In the genomic region with DNA sequence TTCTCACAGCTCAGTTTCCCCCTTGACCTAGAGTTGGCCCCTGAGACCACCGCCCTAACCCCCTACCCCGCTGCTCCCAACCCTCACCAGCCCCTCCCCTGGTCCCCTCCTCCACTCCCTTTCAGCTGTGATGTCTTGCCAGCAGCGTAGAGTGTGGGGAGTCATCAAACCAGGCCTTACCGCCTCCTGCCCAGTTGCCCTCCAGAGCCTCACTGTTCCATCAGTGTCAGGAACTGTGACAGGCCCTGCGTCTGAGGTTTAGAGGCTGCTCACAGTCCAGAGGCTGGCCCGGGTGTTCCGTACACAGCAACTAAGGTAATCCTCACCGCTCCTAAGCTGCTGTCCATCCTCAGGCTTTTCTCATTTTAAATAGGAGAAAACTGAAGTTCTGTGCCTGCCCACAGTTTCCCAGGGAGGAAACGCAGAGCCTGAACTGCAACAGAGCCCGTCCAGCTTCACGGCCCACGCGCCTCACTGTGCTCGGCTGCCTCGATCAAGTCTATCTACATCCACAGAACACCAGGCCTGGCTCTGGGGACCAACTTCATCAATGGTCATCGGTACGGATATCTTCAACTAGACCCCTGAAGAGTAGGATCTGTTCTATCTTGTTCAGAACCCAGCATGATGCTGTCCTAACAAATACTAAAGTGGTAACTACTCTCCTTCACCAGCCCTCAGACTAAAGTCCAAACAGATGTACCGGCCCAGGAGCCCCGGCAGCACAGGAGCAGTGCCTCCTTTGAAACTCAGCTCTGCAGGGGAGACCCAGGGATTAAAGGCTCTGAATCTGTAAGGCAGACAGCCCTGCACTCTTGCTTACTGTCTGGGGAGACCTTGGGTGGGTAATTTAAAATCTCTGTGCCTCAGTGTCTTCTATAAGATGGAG, we compare ENCODE assay signal across 1 cellular context.
TF ChIP-seq lines count a peak whose summit lies in the region.

No MANE protein-coding gene starts in this region.

TF ChIP-seq in HepG2, 621 proteins besides CTCF, POLR2A, EP300 and RAD21:
- TF ChIP-seq MXD4 (CRISPR knock-in tag; IDR thresholded peaks at IDR 0.05): no peak
- peak; percentile 67; the same call in 1 of the 2 replicates for TF ChIP-seq ZBTB38 (CRISPR knock-in tag; IDR thresholded peaks at IDR 0.05)
- no peak for TF ChIP-seq SP140L (CRISPR knock-in tag; IDR thresholded peaks at IDR 0.05; ENCODE audit: borderline replicate concordance)
- TF ChIP-seq, protein P1, sequence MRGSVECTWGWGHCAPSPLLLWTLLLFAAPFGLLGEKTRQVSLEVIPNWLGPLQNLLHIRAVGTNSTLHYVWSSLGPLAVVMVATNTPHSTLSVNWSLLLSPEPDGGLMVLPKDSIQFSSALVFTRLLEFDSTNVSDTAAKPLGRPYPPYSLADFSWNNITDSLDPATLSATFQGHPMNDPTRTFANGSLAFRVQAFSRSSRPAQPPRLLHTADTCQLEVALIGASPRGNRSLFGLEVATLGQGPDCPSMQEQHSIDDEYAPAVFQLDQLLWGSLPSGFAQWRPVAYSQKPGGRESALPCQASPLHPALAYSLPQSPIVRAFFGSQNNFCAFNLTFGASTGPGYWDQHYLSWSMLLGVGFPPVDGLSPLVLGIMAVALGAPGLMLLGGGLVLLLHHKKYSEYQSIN (CRISPR knock-in tag; IDR thresholded peaks at IDR 0.05; ENCODE audit: borderline replicate concordance): no peak
- TF ChIP-seq ARNTL (CRISPR knock-in tag; IDR thresholded peaks at IDR 0.05): no peak
- TF ChIP-seq PHF20 (CRISPR knock-in tag; IDR thresholded peaks at IDR 0.05): no peak
- peak; percentile 55; the same call in 1 of the 2 replicates for TF ChIP-seq HNF4A (CRISPR knock-in tag; IDR thresholded peaks at IDR 0.05)
- TF ChIP-seq, protein P2, sequence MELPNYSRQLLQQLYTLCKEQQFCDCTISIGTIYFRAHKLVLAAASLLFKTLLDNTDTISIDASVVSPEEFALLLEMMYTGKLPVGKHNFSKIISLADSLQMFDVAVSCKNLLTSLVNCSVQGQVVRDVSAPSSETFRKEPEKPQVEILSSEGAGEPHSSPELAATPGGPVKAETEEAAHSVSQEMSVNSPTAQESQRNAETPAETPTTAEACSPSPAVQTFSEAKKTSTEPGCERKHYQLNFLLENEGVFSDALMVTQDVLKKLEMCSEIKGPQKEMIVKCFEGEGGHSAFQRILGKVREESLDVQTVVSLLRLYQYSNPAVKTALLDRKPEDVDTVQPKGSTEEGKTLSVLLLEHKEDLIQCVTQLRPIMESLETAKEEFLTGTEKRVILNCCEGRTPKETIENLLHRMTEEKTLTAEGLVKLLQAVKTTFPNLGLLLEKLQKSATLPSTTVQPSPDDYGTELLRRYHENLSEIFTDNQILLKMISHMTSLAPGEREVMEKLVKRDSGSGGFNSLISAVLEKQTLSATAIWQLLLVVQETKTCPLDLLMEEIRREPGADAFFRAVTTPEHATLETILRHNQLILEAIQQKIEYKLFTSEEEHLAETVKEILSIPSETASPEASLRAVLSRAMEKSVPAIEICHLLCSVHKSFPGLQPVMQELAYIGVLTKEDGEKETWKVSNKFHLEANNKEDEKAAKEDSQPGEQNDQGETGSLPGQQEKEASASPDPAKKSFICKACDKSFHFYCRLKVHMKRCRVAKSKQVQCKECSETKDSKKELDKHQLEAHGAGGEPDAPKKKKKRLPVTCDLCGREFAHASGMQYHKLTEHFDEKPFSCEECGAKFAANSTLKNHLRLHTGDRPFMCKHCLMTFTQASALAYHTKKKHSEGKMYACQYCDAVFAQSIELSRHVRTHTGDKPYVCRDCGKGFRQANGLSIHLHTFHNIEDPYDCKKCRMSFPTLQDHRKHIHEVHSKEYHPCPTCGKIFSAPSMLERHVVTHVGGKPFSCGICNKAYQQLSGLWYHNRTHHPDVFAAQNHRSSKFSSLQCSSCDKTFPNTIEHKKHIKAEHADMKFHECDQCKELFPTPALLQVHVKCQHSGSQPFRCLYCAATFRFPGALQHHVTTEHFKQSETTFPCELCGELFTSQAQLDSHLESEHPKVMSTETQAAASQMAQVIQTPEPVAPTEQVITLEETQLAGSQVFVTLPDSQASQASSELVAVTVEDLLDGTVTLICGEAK (IDR thresholded peaks at IDR 0.05): no peak
- TF ChIP-seq, protein P2 (CRISPR knock-in tag; IDR thresholded peaks at IDR 0.05): 0 out of 2 replicates have a peak, but pooled peaks have one; percentile 22
TF ChIP-seq in HepG2: peak in this region for 3.
